17 cellular contexts compared by ENCODE assay signal in the genomic region with DNA sequence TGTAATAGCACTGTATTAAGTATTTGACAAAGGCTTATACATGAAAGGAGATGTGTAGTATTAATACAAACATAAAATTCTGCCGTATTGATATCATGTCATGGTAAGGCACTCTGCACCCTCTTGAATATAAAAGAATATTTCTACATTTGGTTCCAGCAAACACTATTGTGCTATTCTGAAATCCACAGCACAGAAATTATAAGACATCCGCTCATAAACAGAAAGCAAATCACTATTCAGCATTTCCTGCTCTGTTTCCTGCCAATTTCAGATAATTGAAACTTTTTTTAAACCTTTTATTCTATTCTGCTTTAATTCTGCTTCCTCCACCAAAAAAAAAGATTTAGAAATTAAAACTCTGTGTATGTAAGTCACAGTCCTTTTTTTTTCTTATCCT. TPM values are rescaled to one million over a fixed set of nuclear protein-coding genes. Genes with fewer than 3 reads are reported as not detected.
A peak's percentile ranks its signal among the peaks of the same experiment; 100 is the strongest.
DNase-seq lines count a peak whose midpoint lies in the region; ATAC-seq and TF ChIP-seq lines count a peak whose summit lies in the region.
"Had no signal": no experiment of that assay in that cellular context is flagged by ENCODE, and none has a peak within 500 bp of the region (broad histone marks: within the 10 kb centered on the region; RNA-seq: fewer than 3 reads in every experiment).

No MANE protein-coding gene starts in this region.

- H3K79me1 ChIP-seq in neuronal stem cell (ENCODE audit: low read depth, low read length): no peaks in the 10 kb centered on the region

- ATAC-seq in activated CD4-positive, alpha-beta T cell treated with anti-CD3 and anti-CD28 coated beads for 36 hours: no peak
- ATAC-seq in GM21717 (IDR thresholded peaks at IDR 0.05; ENCODE audit: unreplicated experiment): no peak
- ATAC-seq: gastrocnemius medialis had no signal

- no peak overlapping the region for H4K91ac ChIP-seq in neuronal stem cell (ENCODE audit: low read depth, low read length, poor library complexity)

- no peak for TF ChIP-seq POLR2A in Peyer's patch (IDR thresholded peaks at IDR 0.05)
- no peak for TF ChIP-seq POLR2A in lower leg skin (IDR thresholded peaks at IDR 0.05)

- H3K4me3 ChIP-seq in Peyer's patch (no peak overlapping the region), colonic mucosa (no peak overlapping the region), lower leg skin (ENCODE audit: low read depth, poor library complexity, severe bottlenecking) (no peak overlapping the region), neuronal stem cell (ENCODE audit: low read length in 2 of 2) (no peak overlapping the region)
- H3K4me3 ChIP-seq: gastrocnemius medialis, GM23248 had no signal

- no peak overlapping the region for H3K14ac ChIP-seq in neuronal stem cell (ENCODE audit: low read length)

- H3K36me3 ChIP-seq in Peyer's patch (no peaks in the 10 kb centered on the region), colonic mucosa (no peaks in the 10 kb centered on the region), neuronal stem cell (replicated peaks in 1 of 2; ENCODE audit: control insufficient read depth in 2 of 2, insufficient read depth in 2 of 2, low read length in 2 of 2) (peaks cover 0 to 44% of the 10 kb centered on the region in 2 donors)

- peak overlapping the region; percentile 55 for H3K4me3 Mint-ChIP-seq in activated CD4-positive, alpha-beta T cell treated with anti-CD3 and anti-CD28 coated beads for 36 hours

- H3K9me3 ChIP-seq in Peyer's patch (no peaks in the 10 kb centered on the region), colonic mucosa (no peaks in the 10 kb centered on the region), neuronal stem cell (replicated peaks in 1 of 2; ENCODE audit: control insufficient read depth in 2 of 2, insufficient read depth in 1 of 2, low read depth in 1 of 2, low read length in 2 of 2) (peaks cover 0 to 28% of the 10 kb centered on the region in 2 donors)
- H3K9me3 ChIP-seq: gastrocnemius medialis had no signal

- peaks cover 2% of the 10 kb centered on the region for H3K9me3 Mint-ChIP-seq in activated CD4-positive, alpha-beta T cell treated with anti-CD3 and anti-CD28 coated beads for 36 hours (ENCODE audit: low read depth)

- CTCF ChIA-PET in activated CD4-positive, alpha-beta T cell treated with anti-CD3 and anti-CD28 coated beads for 36 hours (lab: Charles Lee): interaction anchor here (0.8 to 1.9 kb wide), 4 partner anchors 21 to 148 kb away, joined by 3 to 5 read pairs (median 4); no protein-coding TSS in a partner anchor

- no peak overlapping the region for H2BK15ac ChIP-seq in neuronal stem cell (ENCODE audit: low read length)

- H4K8ac ChIP-seq in neuronal stem cell (ENCODE audit: low read depth, low read length): no peak overlapping the region

- H2AK5ac ChIP-seq in neuronal stem cell (ENCODE audit: low read depth, low read length): no peak overlapping the region

- TF ChIP-seq CTCF in Peyer's patch (IDR thresholded peaks at IDR 0.05) (no peak), colonic mucosa (IDR thresholded peaks at IDR 0.05) (no peak), lower leg skin (IDR thresholded peaks at IDR 0.05) (no peak)

- H3K4me2 ChIP-seq in neuronal stem cell (ENCODE audit: insufficient read depth, low read length, poor library complexity, severe bottlenecking): no peak overlapping the region
- H3K4me2 ChIP-seq: KMS-11 had no signal

- H3K36me3 Mint-ChIP-seq in activated CD4-positive, alpha-beta T cell treated with anti-CD3 and anti-CD28 coated beads for 36 hours (ENCODE audit: low read depth): peaks cover 31% of the 10 kb centered on the region

- no peaks in the 10 kb centered on the region for H3K27me3 Mint-ChIP-seq in activated CD4-positive, alpha-beta T cell treated with anti-CD3 and anti-CD28 coated beads for 36 hours

- peak overlapping the region; percentile 90 for H3K27ac Mint-ChIP-seq in activated CD4-positive, alpha-beta T cell treated with anti-CD3 and anti-CD28 coated beads for 36 hours

- H3K18ac ChIP-seq in neuronal stem cell (ENCODE audit: low read length): no peak overlapping the region

- H3K27ac ChIP-seq in Peyer's patch (peak overlapping the region in 3 of 4 donors; percentile 41 to 63 (median 55)), colonic mucosa (peak overlapping the region; percentile 30), neuronal stem cell (replicated peaks; ENCODE audit: low read length) (no peak overlapping the region)
- H3K27ac ChIP-seq: 22Rv1, gastrocnemius medialis, GM23248, KMS-11 had no signal

- no peaks in the 10 kb centered on the region for H3K4me1 ChIP-seq in Peyer's patch
- no peaks in the 10 kb centered on the region for H3K4me1 ChIP-seq in colonic mucosa
- no peaks in the 10 kb centered on the region for H3K4me1 ChIP-seq in neuronal stem cell (ENCODE audit: control insufficient read depth in 2 of 2, insufficient read depth in 1 of 2, low read depth in 1 of 2, low read length in 2 of 2)
- H3K4me1 ChIP-seq: gastrocnemius medialis had no signal

- H2BK120ac ChIP-seq in neuronal stem cell (ENCODE audit: low read depth, low read length): no peak overlapping the region

- H3K4me1 Mint-ChIP-seq in activated CD4-positive, alpha-beta T cell treated with anti-CD3 and anti-CD28 coated beads for 36 hours: peaks cover 65% of the 10 kb centered on the region

- no peak overlapping the region for H2BK12ac ChIP-seq in neuronal stem cell (ENCODE audit: low read length)

- no peak overlapping the region for H2BK5ac ChIP-seq in neuronal stem cell (ENCODE audit: low read length)

- H3K23ac ChIP-seq in neuronal stem cell (ENCODE audit: low read depth, low read length, poor library complexity): no peak overlapping the region

- H3K27me3 ChIP-seq in Peyer's patch (no peaks in the 10 kb centered on the region), colonic mucosa (no peaks in the 10 kb centered on the region), neuronal stem cell (ENCODE audit: control insufficient read depth in 3 of 3, insufficient read depth in 3 of 3, low read depth in 1 of 3, low read length in 3 of 3) (no peaks in the 10 kb centered on the region)
- H3K27me3 ChIP-seq: gastrocnemius medialis had no signal

- intact Hi-C loops in activated CD4-positive, alpha-beta T cell treated with anti-CD3 and anti-CD28 coated beads for 36 hours (cut with DNase I, micrococcal nuclease): loop anchor here in 1 of 2 experiments (5.0 kb wide), 1 partner anchor 42 kb away; no protein-coding TSS in a partner anchor
- intact Hi-C loops in colonic mucosa (cut with DNase I) (no loop called here), lower leg skin (cut with DNase I; ENCODE audit: low total_unique reads) (no loop called here)

- no peak for DNase-seq in activated CD4-positive, alpha-beta T cell treated with anti-CD3 and anti-CD28 coated beads for 36 hours
- DNase-seq in activated CD4-positive, alpha-beta T cell treated with anti-CD3 and anti-CD28 coated beads for 48 hours: no peak
- DNase-seq in Peyer's patch (no peak), colonic mucosa (no peak), pulmonary artery endothelial cell (ENCODE audit: low read depth, low spot score) (peak; percentile 13), lower leg skin (ENCODE audit: low spot score in 2 of 2) (no peak), neuronal stem cell (ENCODE audit: low spot score) (no peak)
- DNase-seq: COR-L47, gastrocnemius medialis, GF-D8, GM23248, NCI-H146, NCI-H526, RPMI8226 had no signal

- no peak overlapping the region for H3K9ac ChIP-seq in colonic mucosa (ENCODE audit: low read depth in 2 of 2, low read length in 2 of 2)
- H3K9ac ChIP-seq in neuronal stem cell (ENCODE audit: low read depth, low read length, poor library complexity): no peak overlapping the region
- H3K9ac ChIP-seq: GM23248, KMS-11 had no signal

- WGBS in lower leg skin, 2 donors: 74 to 75% methylated on average over 2 of the region's 2 CpGs
- no CpG with 5 or more reads among the region's 2 CpGs for WGBS in neuronal stem cell (ENCODE audit: extremely low coverage in 2 of 2, insufficient read length in 2 of 2, insufficient replicate concordance in 1 of 2), 2 donors

- no peak overlapping the region for H2AFZ ChIP-seq in neuronal stem cell (ENCODE audit: low read length)
- H2AFZ ChIP-seq: GM23248 had no signal

- POLR2A ChIA-PET in activated CD4-positive, alpha-beta T cell treated with anti-CD3 and anti-CD28 coated beads for 36 hours (lab: Charles Lee): interaction anchor here (0.6 kb wide), 1 partner anchor 26 kb away, joined by 3 read pairs; no protein-coding TSS in a partner anchor

- no peak overlapping the region for H3K4ac ChIP-seq in neuronal stem cell (ENCODE audit: low read length)

RNA-seq across cellular contexts. Expression of gene PLEKHO1, which starts 39.6 kb away (rescaled TPM):
- 10 to 100 TPM; 13.2 TPM for total RNA-seq in activated CD4-positive, alpha-beta T cell treated with anti-CD3 and anti-CD28 coated beads for 36 hours
- total RNA-seq in Peyer's patch (100 to 1,000 TPM in 1 of 4 donors, 10 to 100 TPM in 3; 12.6 to 106 (median 29.6) TPM), colonic mucosa (10 to 100 TPM in 1 of 2 donors, 1 to 10 TPM in 1; 5.4 to 30.8 TPM), pulmonary artery endothelial cell (57.7 and 59.5 TPM in 2 replicates), lower leg skin (10 to 100 TPM in 3 of 4 donors, 1 to 10 TPM in 1; 8.7 to 15.4 (median 11.4) TPM)
- polyA plus RNA-seq in neuronal stem cell (2013, experiment 1 of 2): 66.9 TPM
- polyA plus RNA-seq in neuronal stem cell (2013, experiment 2 of 2): 65.3 TPM

RNA-seq across cellular contexts. Expression of gene VPS45, which starts 42.5 kb away (rescaled TPM):
- 10 to 100 TPM; 18.5 to 20.6 TPM for total RNA-seq in activated CD4-positive, alpha-beta T cell treated with anti-CD3 and anti-CD28 coated beads for 36 hours
- 10 to 100 TPM; 36.1 to 70.1 (median 42.0) TPM for total RNA-seq in Peyer's patch
- 10 to 100 TPM; 30.3 to 30.6 TPM for total RNA-seq in colonic mucosa
- total RNA-seq in pulmonary artery endothelial cell: 21.2 and 34.1 TPM in 2 replicates
- total RNA-seq in lower leg skin: 10 to 100 TPM; 27.7 to 30.9 (median 29.3) TPM
- 25.2 TPM for polyA plus RNA-seq in neuronal stem cell (2013, experiment 1 of 2)
- polyA plus RNA-seq in neuronal stem cell (2013, experiment 2 of 2): 24.5 TPM
